In genomic region chr12:56007148-56007891, GRCh38 we compare ENCODE assay signal across 8 cellular contexts. TPM values are rescaled to one million over a fixed set of nuclear protein-coding genes. Genes with fewer than 3 reads are reported as not detected.
DNase-seq lines count a peak whose midpoint lies in the region; ATAC-seq and TF ChIP-seq lines count a peak whose summit lies in the region.

No MANE protein-coding gene starts in this region.

- H3K4me1 ChIP-seq in ascending aorta: peaks cover 0 to 2% of the 10 kb centered on the region in 2 donors
- no peaks in the 10 kb centered on the region for H3K4me1 ChIP-seq in urinary bladder (ENCODE audit: insufficient read depth)

- H3K27ac Mint-ChIP-seq in T-helper 2 cell treated with Interferon-gamma antibody and Interleukin-4, amounts not matched to agents 5 μg/mL and 100 μg/mL, for 36 hours: peak overlapping the region; percentile 80

- peak; percentile 67 for ATAC-seq in HG02610 (IDR thresholded peaks at IDR 0.05; ENCODE audit: unreplicated experiment)

- peaks cover 1% of the 10 kb centered on the region for H3K36me3 Mint-ChIP-seq in T-helper 2 cell treated with Interferon-gamma antibody and Interleukin-4, amounts not matched to agents 5 μg/mL and 100 μg/mL, for 36 hours (ENCODE audit: low read depth)

- no peaks in the 10 kb centered on the region for H3K27me3 ChIP-seq in ascending aorta

- H3K4me3 Mint-ChIP-seq in T-helper 2 cell treated with Interferon-gamma antibody and Interleukin-4, amounts not matched to agents 5 μg/mL and 100 μg/mL, for 36 hours: peak overlapping the region; percentile 82

- peak; percentile 65 for DNase-seq in GDM1 (lab: John Stamatoyannopoulos, UW)
- DNase-seq in NCI-H187 (lab: John Stamatoyannopoulos, UW): peak; percentile 75 to 95
- DNase-seq in T-helper 2 cell treated with Interferon-gamma antibody and Interleukin-4, amounts not matched to agents 5 μg/mL and 100 μg/mL, for 36 hours (ENCODE audit: low spot score): peak; percentile 73
- peak in 1 of 2 donors; percentile 89 for DNase-seq in ascending aorta (ENCODE audit: low spot score in 2 of 2)
- peak; percentile 97 for DNase-seq in hepatic stellate cell (ENCODE audit: low spot score)
- DNase-seq in pulmonary artery endothelial cell (ENCODE audit: low read depth, low spot score): peak; percentile 36

- H3K9me3 Mint-ChIP-seq in T-helper 2 cell treated with Interferon-gamma antibody and Interleukin-4, amounts not matched to agents 5 μg/mL and 100 μg/mL, for 36 hours: no peaks in the 10 kb centered on the region

- under 1% methylated on average over 52 of the region's 52 CpGs for WGBS in urinary bladder

- no peaks in the 10 kb centered on the region for H3K27me3 Mint-ChIP-seq in T-helper 2 cell treated with Interferon-gamma antibody and Interleukin-4, amounts not matched to agents 5 μg/mL and 100 μg/mL, for 36 hours (ENCODE audit: low read depth)

- H3K27ac ChIP-seq in ascending aorta (peak overlapping the region; percentile 93 to 97), urinary bladder (ENCODE audit: low read depth) (peak overlapping the region; percentile 92)

- H3K4me1 Mint-ChIP-seq in T-helper 2 cell treated with Interferon-gamma antibody and Interleukin-4, amounts not matched to agents 5 μg/mL and 100 μg/mL, for 36 hours (ENCODE audit: low read depth): peaks cover 23% of the 10 kb centered on the region

- TF ChIP-seq CTCF in ascending aorta (IDR thresholded peaks at IDR 0.05): no peak

- no peaks in the 10 kb centered on the region for H3K9me3 ChIP-seq in ascending aorta

- intact Hi-C loops in ascending aorta (cut with DNase I): loop anchor here (1.0 to 5.0 kb wide), 3 partner anchors 10 to 70 kb away; partner anchors contain the start of genes RPS26 and SUOX

- H3K36me3 ChIP-seq in ascending aorta: peaks cover 15 to 25% of the 10 kb centered on the region in 2 donors
- no peaks in the 10 kb centered on the region for H3K36me3 ChIP-seq in urinary bladder (ENCODE audit: insufficient read depth)

- H3K4me3 ChIP-seq in ascending aorta (peak overlapping the region; percentile 78 to 98), urinary bladder (ENCODE audit: low read depth, low read length) (peak overlapping the region; percentile 97)

RNA-seq across cellular contexts. Expression of gene SUOX, which starts 10.2 kb away (rescaled TPM):
- total RNA-seq in ascending aorta (5.4 TPM), pulmonary artery endothelial cell (13.8 and 23.2 TPM in 2 replicates), urinary bladder (14.4 TPM)
- 31.3 TPM for polyA plus RNA-seq in urinary bladder

RNA-seq across cellular contexts. Expression of gene IKZF4, which starts 13.5 kb away (rescaled TPM):
- total RNA-seq in ascending aorta (1.6 TPM), pulmonary artery endothelial cell (0.46 and 0.86 TPM in 2 replicates), urinary bladder (4.8 TPM)
- polyA plus RNA-seq in urinary bladder: 8.0 TPM

RNA-seq across cellular contexts. Expression of gene RAB5B, which starts 33.4 kb away (rescaled TPM):
- 48.0 TPM for total RNA-seq in ascending aorta
- total RNA-seq in pulmonary artery endothelial cell: 35.2 and 45.7 TPM in 2 replicates
- 57.5 TPM for total RNA-seq in urinary bladder
- 114 TPM for polyA plus RNA-seq in urinary bladder

RNA-seq across cellular contexts. Expression of gene RPS26, which starts 34.4 kb away (rescaled TPM):
- total RNA-seq in ascending aorta (877 TPM), pulmonary artery endothelial cell (94.9 and 101 TPM in 2 replicates), urinary bladder (96.2 TPM)
- polyA plus RNA-seq in urinary bladder: 774 TPM

RNA-seq across cellular contexts. Expression of gene CDK2, which starts 40.7 kb away (rescaled TPM):
- 24.5 TPM for total RNA-seq in ascending aorta
- 29.5 and 55.0 TPM in 2 replicates for total RNA-seq in pulmonary artery endothelial cell
- total RNA-seq in urinary bladder: 32.3 TPM
- 33.6 TPM for polyA plus RNA-seq in urinary bladder
